In genomic region chr16:82456683-82457082, GRCh38 we compare ENCODE assay signal across 8 cellular contexts.
A peak's percentile ranks its signal among the peaks of the same experiment; 100 is the strongest.
DNase-seq lines count a peak whose midpoint lies in the region; ATAC-seq, FAIRE-seq and TF ChIP-seq lines count a peak whose summit lies in the region.

No MANE protein-coding gene starts in this region.

- peak; percentile 61 for TF ChIP-seq CTCF in PC-3 (conservative IDR thresholded peaks at IDR 0.05; ENCODE audit: low read depth, low read length)
- TF ChIP-seq CTCF in K562 (IDR thresholded peaks at IDR 0.05 in 2 of 3, conservative IDR thresholded peaks at IDR 0.05 in 1 of 3; ENCODE audit: insufficient read depth in 2 of 3, low read depth in 1 of 3, low read length in 3 of 3), result peak; percentile 61 to 71 (median 67)

- peaks cover 27% of the 10 kb centered on the region for H3K27me3 ChIP-seq in PC-3 (ENCODE audit: low read length)
- H3K27me3 ChIP-seq in K562 (ENCODE audit: control insufficient read depth in 2 of 2, insufficient read depth in 2 of 2, low read length in 2 of 2), result no peaks in the 10 kb centered on the region

- no peaks in the 10 kb centered on the region for H3K4me1 ChIP-seq in PC-3 (ENCODE audit: insufficient read depth, low read length)
- H3K4me1 ChIP-seq in K562 (replicated peaks in 1 of 2; ENCODE audit: control insufficient read depth in 2 of 2, insufficient read depth in 2 of 2, low read length in 2 of 2), result no peaks in the 10 kb centered on the region

- peak; percentile 77 for FAIRE-seq in K562 (lab: Jason Lieb, UNC)

- DNase-seq in DMS114 treated with DMSO at 0.1 percent for 48 hours (lab: John Stamatoyannopoulos, UW; ENCODE audit: unreplicated experiment), result peak; percentile 37
- peak; percentile 38 for DNase-seq in HK-2 (ENCODE audit: unreplicated experiment)
- peak; percentile 55 for DNase-seq in PC-3
- peak; percentile 60 to 74 (median 70) for DNase-seq in K562 (ENCODE audit: extremely low read depth in 1 of 4, low spot score in 3 of 4)
- DNase-seq in iris pigment epithelial cell (ENCODE audit: low read depth), result peak; percentile 54
- peak; percentile 9 to 17 for DNase-seq in stimulated activated CD4-positive, alpha-beta T cell treated with anti-CD3 and anti-CD28 coated beads, Interleukin-4, amount 100 ng/mL, for 48 hours (ENCODE audit: low read depth in 2 of 2)
- DNase-seq in cortex of kidney (lab: John Stamatoyannopoulos, UW), result no peak

- no peak overlapping the region for H2AFZ ChIP-seq in PC-3 (ENCODE audit: low read length)
- H2AFZ ChIP-seq in K562 (ENCODE audit: low read depth, low read length), result no peak overlapping the region

- no peak overlapping the region for H3K4me2 ChIP-seq in PC-3 (ENCODE audit: low read length)
- no peak overlapping the region for H3K4me2 ChIP-seq in K562 (ENCODE audit: insufficient read depth, low read length)

- BruUV-seq in PC-3 (replicated peaks; lab: Mats Ljungman, UMichigan), result no TSS peak
- no TSS peak for BruUV-seq in K562 (replicated peaks; lab: Mats Ljungman, UMichigan)

- POLR2A ChIA-PET in PC-3 (lab: Charles Lee; ENCODE audit: unreplicated experiment) (interaction anchor here (0.6 kb wide), 1 partner anchor 25 kb away, joined by 7 read pairs; no protein-coding TSS in a partner anchor), K562 (lab: Yijun Ruan, JAX) (interaction anchor here (1.2 kb wide), 1 partner anchor 88 kb away, joined by 3 read pairs; no protein-coding TSS in a partner anchor)

- peak; percentile 97 for ATAC-seq in GM19351 (IDR thresholded peaks at IDR 0.05; ENCODE audit: unreplicated experiment)
- ATAC-seq in PC-3, result peak; percentile 50
- ATAC-seq in K562, result peak; percentile 95

- H3F3A ChIP-seq in PC-3 (ENCODE audit: low read length, unreplicated experiment), result no peaks in the 10 kb centered on the region

- H3K9ac ChIP-seq in PC-3 (ENCODE audit: low read length), result no peak overlapping the region
- H3K9ac ChIP-seq in K562 (ENCODE audit: insufficient read depth in 1 of 2, low read depth in 2 of 2, low read length in 2 of 2), result no peak overlapping the region

- peak in 1 of 2 experiments; percentile 60; a peak in 2 of 4 replicates for TF ChIP-seq RAD21 in K562 (CRISPR knock-in tag; conservative IDR thresholded peaks at IDR 0.05 in 1 of 2, IDR thresholded peaks at IDR 0.05 in 1 of 2)

- H3K36me3 ChIP-seq in PC-3 (ENCODE audit: low read depth, low read length), result no peaks in the 10 kb centered on the region
- H3K36me3 ChIP-seq in K562 (ENCODE audit: control insufficient read depth, insufficient read depth, low read length), result no peaks in the 10 kb centered on the region

- WGBS in K562 (ENCODE audit: insufficient coverage, low coverage, missing lambda C conversion rate), result 10% methylated on average over 4 of the region's 4 CpGs

- no peaks in the 10 kb centered on the region for H3K9me2 ChIP-seq in PC-3 (replicated peaks; ENCODE audit: low read length)

- no peaks in the 10 kb centered on the region for H4K20me1 ChIP-seq in PC-3 (ENCODE audit: low read length)
- H4K20me1 ChIP-seq in K562 (replicated peaks; ENCODE audit: control insufficient read depth, insufficient read depth, low read length), result no peaks in the 10 kb centered on the region

- no peak for TF ChIP-seq POLR2A in K562 (conservative IDR thresholded peaks at IDR 0.05)

- H3K9me3 ChIP-seq in PC-3 (ENCODE audit: low read length), result no peaks in the 10 kb centered on the region
- no peaks in the 10 kb centered on the region for H3K9me3 ChIP-seq in K562 (replicated peaks; ENCODE audit: control insufficient read depth, insufficient read depth, low read depth, low read length)

- CTCF ChIA-PET in PC-3 (lab: Charles Lee), result no interaction called here
- CTCF ChIA-PET in K562 (lab: Yijun Ruan, JAX; ENCODE audit: low intra/inter-chr PET ratio), result interaction anchor here (1.3 kb wide), 1 partner anchor 194 kb away, joined by 6 read pairs; no protein-coding TSS in a partner anchor

- in situ Hi-C loops in K562 (cut with MboI), result no loop called here

- no peaks in the 10 kb centered on the region for H3K9me1 ChIP-seq in K562 (ENCODE audit: control insufficient read depth, insufficient read depth, low read length)

- H3K27ac ChIP-seq in PC-3 (ENCODE audit: low read length), result no peak overlapping the region
- no peak overlapping the region for H3K27ac ChIP-seq in K562 (ENCODE audit: extremely low read depth, low read depth, low read length)

- TF ChIP-seq EP300 in K562 (IDR thresholded peaks at IDR 0.05; ENCODE audit: low read length), result no peak

- H3K4me3 ChIP-seq in PC-3 (ENCODE audit: low read length) (no peak overlapping the region), K562 (no peak overlapping the region)

- intact Hi-C loops in PC-3 (cut with micrococcal nuclease), result no loop called here
- intact Hi-C loops in K562 (cut with micrococcal nuclease), result loop anchor here (1.0 to 10.0 kb wide), 2 partner anchors 193 to 988 kb away; no protein-coding TSS in a partner anchor

- H3K79me2 ChIP-seq in PC-3 (ENCODE audit: low read length) (no peaks in the 10 kb centered on the region), K562 (ENCODE audit: control insufficient read depth, insufficient read depth, low read length) (no peaks in the 10 kb centered on the region)

TF ChIP-seq in K562, 482 proteins besides CTCF, POLR2A, EP300 and RAD21:
- peak; percentile 62; the same call in 1 of the 2 replicates for TF ChIP-seq SMC3 (conservative IDR thresholded peaks at IDR 0.05; ENCODE audit: insufficient read depth, low read depth, low read length)
- no peak for TF ChIP-seq HES1 (IDR thresholded peaks at IDR 0.05; ENCODE audit: low read depth)
- no peak for TF ChIP-seq TFAM (CRISPR knock-in tag; conservative IDR thresholded peaks at IDR 0.05)
- no peak for TF ChIP-seq NR2C1 (IDR thresholded peaks at IDR 0.05)
- no peak for TF ChIP-seq NR2C1 (tag; IDR thresholded peaks at IDR 0.05)
- TF ChIP-seq ZNF408 (CRISPR knock-in tag; IDR thresholded peaks at IDR 0.05; ENCODE audit: low read depth), result no peak
